Comparison of ENCODE assay signal across 23 cellular contexts in genomic region chr11:28542556-28542955, GRCh38.
DNase-seq lines count a peak whose midpoint lies in the region; ATAC-seq, FAIRE-seq and TF ChIP-seq lines count a peak whose summit lies in the region.
"Had no signal": no experiment of that assay in that cellular context is flagged by ENCODE, and none has a peak within 500 bp of the region (broad histone marks: within the 10 kb centered on the region; RNA-seq: fewer than 3 reads in every experiment).

No MANE protein-coding gene starts in this region.

- no peaks in the 10 kb centered on the region for H4K20me1 ChIP-seq in SK-N-SH (ENCODE audit: insufficient read depth)

- H3K4me2 ChIP-seq in SK-N-SH, result no peak overlapping the region

- POLR2A ChIA-PET in SK-N-SH (lab: Yijun Ruan, JAX), result no interaction called here

- CTCF ChIA-PET in SK-N-SH (lab: Yijun Ruan, JAX), result interaction anchor here (1.2 to 2.3 kb wide), 2 partner anchors 13 kb away, joined by 4 to 9 read pairs; no protein-coding TSS in a partner anchor

- no peak overlapping the region for H2AFZ ChIP-seq in SK-N-SH (ENCODE audit: low read depth)

- intact Hi-C loops in aorta (cut with DNase I), result no loop called here
- intact Hi-C loops in dorsolateral prefrontal cortex (cut with DNase I), result no loop called here
- intact Hi-C loops in psoas muscle (cut with DNase I), result no loop called here

- TF ChIP-seq CTCF in SK-N-SH (IDR thresholded peaks at IDR 0.05) (no peak), dorsolateral prefrontal cortex (IDR thresholded peaks at IDR 0.05 in 54 of 56, conservative IDR thresholded peaks at IDR 0.05 in 2 of 56; ENCODE audit: low read depth in 1 of 56, partially characterized antibody in 56 of 56) (no peak), psoas muscle (IDR thresholded peaks at IDR 0.05) (no peak)

- no peak overlapping the region for H3K9ac ChIP-seq in SK-N-SH

- TF ChIP-seq RAD21 in SK-N-SH (IDR thresholded peaks at IDR 0.05; ENCODE audit: low read length), result no peak

- FAIRE-seq in islet of Langerhans (lab: Jason Lieb, UNC), result peak; percentile 97
- FAIRE-seq: HTR-8/SVneo had no signal

- 85% methylated on average over 1 of the region's 1 CpG for WGBS in SK-N-SH (ENCODE audit: low lambda C conversion rate)
- WGBS in aorta, 2 donors, result 77% methylated on average over 1 of the region's 1 CpG
- 17 to 28% (median 25%) methylated on average over 1 of the region's 1 CpG for WGBS in psoas muscle, 3 donors

- no peaks in the 10 kb centered on the region for H3K9me2 ChIP-seq in SK-N-SH

- ATAC-seq in SK-N-SH treated with all-trans-retinoic acid at 6 μM for 48 hours (peak; percentile 47; the same call in 2 of the 3 replicates), GM21381 (IDR thresholded peaks at IDR 0.05; ENCODE audit: unreplicated experiment) (no peak), aorta (ENCODE audit: low FRiP score) (no peak), psoas muscle (no peak)

- H3K79me2 ChIP-seq in SK-N-SH (ENCODE audit: insufficient read depth), result no peaks in the 10 kb centered on the region

- H3K36me3 ChIP-seq in SK-N-SH (replicated peaks in 1 of 2; ENCODE audit: control insufficient read depth in 1 of 2, insufficient read depth in 2 of 2, low read length in 1 of 2), result no peaks in the 10 kb centered on the region
- H3K36me3 ChIP-seq in aorta (ENCODE audit: control insufficient read depth in 1 of 2, insufficient read depth in 2 of 2, low read length in 1 of 2), result no peaks in the 10 kb centered on the region
- H3K36me3 ChIP-seq in psoas muscle (ENCODE audit: insufficient read depth in 1 of 2, low read depth in 1 of 2), result no peaks in the 10 kb centered on the region
- H3K36me3 ChIP-seq: BE2C, SJSA1 had no signal

- H3K9me3 ChIP-seq in SK-N-SH (no peaks in the 10 kb centered on the region), aorta (ENCODE audit: control insufficient read depth, low read length) (no peaks in the 10 kb centered on the region), psoas muscle (no peaks in the 10 kb centered on the region)
- H3K9me3 ChIP-seq: BE2C, Caco-2, SJSA1 had no signal

- DNase-seq in SK-N-SH (no peak), NCI-H69 (lab: John Stamatoyannopoulos, UW) (peak; percentile 32), aorta (no peak), dorsolateral prefrontal cortex (no peak), psoas muscle (no peak)
- DNase-seq: BE2C; Caco-2; CD4-positive, CD25-positive, alpha-beta regulatory T cell; DMS153; GF-D8; H7; Karpas-422; NCI-H1436; NCI-H1930; NCI-H2171; NCI-H446; NCI-H82; SW 1271 had no signal

- H3K27me3 ChIP-seq in SK-N-SH (ENCODE audit: insufficient read depth), result no peaks in the 10 kb centered on the region
- H3K27me3 ChIP-seq in aorta (ENCODE audit: control insufficient read depth in 1 of 2, insufficient read depth in 2 of 2, low read length in 1 of 2), result no peaks in the 10 kb centered on the region
- H3K27me3 ChIP-seq in dorsolateral prefrontal cortex, result no peaks in the 10 kb centered on the region
- no peaks in the 10 kb centered on the region for H3K27me3 ChIP-seq in psoas muscle (ENCODE audit: insufficient read depth in 3 of 3, low read length in 2 of 3)
- H3K27me3 ChIP-seq: BE2C, SJSA1 had no signal

- H3K4me3 ChIP-seq in SK-N-SH (ENCODE audit: low read depth in 2 of 2, low read length in 1 of 2) (no peak overlapping the region), aorta (ENCODE audit: low read length in 2 of 2) (no peak overlapping the region), dorsolateral prefrontal cortex (no peak overlapping the region), psoas muscle (no peak overlapping the region)
- H3K4me3 ChIP-seq: SJSA1 had no signal

- H3K27ac ChIP-seq in SK-N-SH (ENCODE audit: low read depth in 2 of 2, low read length in 1 of 2) (no peak overlapping the region), aorta (ENCODE audit: low read depth in 1 of 2, low read length in 2 of 2) (no peak overlapping the region), dorsolateral prefrontal cortex (no peak overlapping the region), psoas muscle (no peak overlapping the region)
- H3K27ac ChIP-seq: SJSA1 had no signal

- no peaks in the 10 kb centered on the region for H3F3A ChIP-seq in SK-N-SH (replicated peaks; ENCODE audit: insufficient read depth)

- H3K4me1 ChIP-seq in SK-N-SH (ENCODE audit: control insufficient read depth in 1 of 2, insufficient read depth in 2 of 2, low read depth in 1 of 2, low read length in 1 of 2) (no peaks in the 10 kb centered on the region; a peak in 2 of 4 replicates), aorta (ENCODE audit: control insufficient read depth in 1 of 2, insufficient read depth in 2 of 2, low read length in 2 of 2) (no peaks in the 10 kb centered on the region), psoas muscle (no peaks in the 10 kb centered on the region)
- H3K4me1 ChIP-seq: BE2C, Caco-2 had no signal

- no peak for TF ChIP-seq EP300 in SK-N-SH (IDR thresholded peaks at IDR 0.05; ENCODE audit: borderline replicate concordance in 1 of 2, low read depth in 1 of 2, low read length in 1 of 2)

TF ChIP-seq in SK-N-SH treated with all-trans-retinoic acid at 6 μM for 48 hours, 23 proteins besides CTCF, POLR2A, EP300 and RAD21:
- no peak for TF ChIP-seq CREB5 (CRISPR knock-in tag; IDR thresholded peaks at IDR 0.05; ENCODE audit: low read depth)
- TF ChIP-seq ZC3H10 (CRISPR knock-in tag; IDR thresholded peaks at IDR 0.05), result 0 out of 2 replicates have a peak, but pooled peaks have one; percentile 8
- no peak for TF ChIP-seq TOX (CRISPR knock-in tag; IDR thresholded peaks at IDR 0.05; ENCODE audit: borderline replicate concordance)
- no peak for TF ChIP-seq ARNTL (CRISPR knock-in tag; IDR thresholded peaks at IDR 0.05; ENCODE audit: borderline replicate concordance, low read depth)
- TF ChIP-seq TCF4 (CRISPR knock-in tag; IDR thresholded peaks at IDR 0.05; ENCODE audit: borderline replicate concordance), result no peak

TF ChIP-seq in SK-N-SH, 30 proteins besides CTCF, POLR2A, EP300 and RAD21:
- TF ChIP-seq TAF1 (IDR thresholded peaks at IDR 0.05; ENCODE audit: borderline replicate concordance, low read depth, low read length) (no peak), GABPA (IDR thresholded peaks at IDR 0.05; ENCODE audit: low read depth) (no peak), RCOR1 (IDR thresholded peaks at IDR 0.05; ENCODE audit: low read length) (no peak)
